Comparison of ENCODE assay signal across 8 cellular contexts in the genomic region with DNA sequence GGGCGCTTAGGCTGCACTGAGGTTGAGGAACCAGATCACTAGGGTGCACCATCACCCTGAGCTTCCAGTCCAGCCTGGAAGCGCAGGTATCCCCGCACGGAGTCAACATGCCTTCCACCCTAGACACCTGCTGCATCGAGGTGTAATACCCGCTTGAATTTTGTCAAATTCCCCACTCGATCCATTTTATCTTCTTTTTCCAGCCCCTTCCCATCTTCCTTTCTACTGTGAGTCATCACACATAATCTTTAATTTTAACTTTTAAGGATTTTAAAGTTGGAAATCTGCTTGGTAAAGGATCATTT. TPM values are rescaled to one million over a fixed set of nuclear protein-coding genes. Genes with fewer than 3 reads are reported as not detected.
DNase-seq lines count a peak whose midpoint lies in the region; ATAC-seq, FAIRE-seq and TF ChIP-seq lines count a peak whose summit lies in the region.

No MANE protein-coding gene starts in this region.

- no peak for DNase-seq in GM12892 (ENCODE audit: insufficient read length)
- no peak for DNase-seq in stimulated activated CD4-positive, alpha-beta T cell treated with anti-CD3 and anti-CD28 coated beads, Interleukin-2, amount 100 ng/mL, for 24 hours
- no peak for DNase-seq in erythroblast (lab: John Stamatoyannopoulos, UW)

- H3K27ac ChIP-seq in ACC112 (ENCODE audit: low read depth, low read length) (no peak overlapping the region), mucosa of rectum (ENCODE audit: low read depth in 2 of 2, low read length in 2 of 2) (peak overlapping the region; percentile 83 to 88)

- peaks cover 16% of the 10 kb centered on the region for H3K36me3 Mint-ChIP-seq in brain

- FAIRE-seq in GM12892 (lab: Jason Lieb, UNC) = no peak

- H3K27me3 ChIP-seq in ACC112 (ENCODE audit: insufficient read depth, low read length) (no peaks in the 10 kb centered on the region), mucosa of rectum (ENCODE audit: control insufficient read depth in 2 of 2, insufficient read depth in 2 of 2, low read length in 2 of 2) (no peaks in the 10 kb centered on the region)

- ATAC-seq in GM19372 (IDR thresholded peaks at IDR 0.05; ENCODE audit: low read depth, unreplicated experiment) (peak; percentile 37), HG03432 (IDR thresholded peaks at IDR 0.05; ENCODE audit: unreplicated experiment) (peak; percentile 48)

- peaks cover 7% of the 10 kb centered on the region for H3K27me3 Mint-ChIP-seq in brain

- peaks cover 19% of the 10 kb centered on the region for H3K4me1 ChIP-seq in ACC112 (ENCODE audit: control insufficient read depth, insufficient read depth, low read length, unreplicated experiment)
- H3K4me1 ChIP-seq in mucosa of rectum (ENCODE audit: control insufficient read depth in 2 of 2, insufficient read depth in 2 of 2, low read length in 2 of 2) = peaks cover 0 to 8% of the 10 kb centered on the region in 2 donors

- H3K4me3 ChIP-seq in ACC112 (ENCODE audit: low read depth, low read length) = peak overlapping the region; percentile 94
- peak overlapping the region; percentile 85 to 95 for H3K4me3 ChIP-seq in mucosa of rectum (ENCODE audit: low read length in 2 of 2)

- TF ChIP-seq POLR2A in GM12892 (IDR thresholded peaks at IDR 0.05; ENCODE audit: low read depth, low read length) = no peak
- TF ChIP-seq POLR2A in erythroblast (IDR thresholded peaks at IDR 0.05; ENCODE audit: low read length) = no peak

- H3K4me1 Mint-ChIP-seq in brain = peaks cover 45% of the 10 kb centered on the region

- H3K27ac Mint-ChIP-seq in brain = peak overlapping the region; percentile 95 to 99 (median 98)

- H3K9me3 Mint-ChIP-seq in brain = peaks cover 0 to 7% (median 0%) of the 10 kb centered on the region in 5 experiments

- no peaks in the 10 kb centered on the region for H3K9me3 ChIP-seq in mucosa of rectum (ENCODE audit: control insufficient read depth in 2 of 2, low read length in 2 of 2)

- H3K79me2 ChIP-seq in ACC112 (ENCODE audit: control insufficient read depth, insufficient read depth, low read length, unreplicated experiment) = peaks cover 49% of the 10 kb centered on the region

- peak overlapping the region; percentile 98 for H2AFZ ChIP-seq in ACC112 (ENCODE audit: low read length, unreplicated experiment)

- no peak for TF ChIP-seq CTCF in brain (conservative IDR thresholded peaks at IDR 0.05)

- peak overlapping the region; percentile 95 to 99 (median 99) for H3K4me3 Mint-ChIP-seq in brain

- peak overlapping the region; percentile 63 to 82 for H3K9ac ChIP-seq in mucosa of rectum (ENCODE audit: low read depth in 1 of 2, low read length in 2 of 2)

- H3K36me3 ChIP-seq in ACC112 (ENCODE audit: insufficient read depth, low read length) (peaks cover 18% of the 10 kb centered on the region), mucosa of rectum (ENCODE audit: control insufficient read depth in 2 of 2, insufficient read depth in 2 of 2, low read length in 2 of 2) (peaks cover 4 to 7% of the 10 kb centered on the region in 2 donors)

RNA-seq across cellular contexts. Expression of a gene that starts 0.8 kb away (rescaled TPM):
- polyA plus RNA-seq in brain (ENCODE audit: insufficient read depth, low read depth, low replicate concordance) = 2.5 TPM
- 20.2 TPM for polyA plus RNA-seq in GM12892 (2012; ENCODE audit: missing spikeins)
